ENCODE assay signal across 21 cellular contexts in the genomic region with DNA sequence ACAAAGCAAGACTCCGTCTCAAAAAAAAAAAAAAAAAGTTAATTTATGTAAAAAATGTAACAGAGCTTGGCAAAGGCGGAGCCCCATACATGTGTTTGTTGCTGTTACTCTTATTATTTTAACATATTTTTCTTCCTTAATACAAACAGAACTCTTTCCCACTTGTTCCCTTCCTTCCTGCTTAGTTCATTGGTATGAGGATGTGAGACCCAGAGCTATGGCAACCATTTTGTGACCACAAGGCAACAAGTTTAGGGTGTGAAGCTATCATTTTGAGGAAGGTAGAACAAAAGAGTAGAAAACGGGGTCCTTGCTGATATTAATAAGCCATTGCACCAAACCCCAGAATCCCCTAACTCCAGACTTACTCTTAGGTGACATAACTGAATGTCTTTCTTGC.
"Had no signal": no experiment of that assay in that cellular context is flagged by ENCODE, and none has a peak within 500 bp of the region (broad histone marks: within the 10 kb centered on the region; RNA-seq: fewer than 3 reads in every experiment).

No MANE protein-coding gene starts in this region.

- DNase-seq: hippocampal formation; kidney glomerular epithelial cell; left cardiac atrium; left ventricle myocardium superior; midbrain; mucosa of descending colon; naive thymus-derived CD4-positive, alpha-beta T cell; right lobe of liver; stimulated activated CD4-positive, alpha-beta T cell treated with anti-CD3 and anti-CD28 coated beads, Interleukin-1b, Interleukin-23, amount 100 ng/mL, for 48 hours; stimulated activated CD4-positive, alpha-beta T cell treated with anti-CD3 and anti-CD28 coated beads, Interleukin-2, amount 100 ng/mL, for 48 hours; stimulated activated CD4-positive, alpha-beta T cell treated with anti-CD3 and anti-CD28 coated beads, Interleukin-4, amount 100 ng/mL, for 4 hours; stimulated activated CD8-positive, alpha-beta memory T cell treated with anti-CD3 and anti-CD28 coated beads, Interleukin-4, amount 100 ng/mL, for 48 hours; stimulated activated naive CD4-positive, alpha-beta T cell treated with Interleukin-2 at 50 U/mL for 16 hours; stimulated activated naive CD8-positive, alpha-beta T cell treated with anti-CD3 and anti-CD28 coated beads, Interleukin-15, amount 100 ng/mL, for 72 hours; substantia nigra; uterus had no signal

- H3K27ac Mint-ChIP-seq: memory B cell; naive thymus-derived CD4-positive, alpha-beta T cell; stimulated activated memory B cell treated with anti-CD40 and anti-IgM and Interleukin-4, amounts not matched to agents 10 μg/mL and 1 μg/mL and 100 μg/mL, for 72 hours; stimulated activated naive CD8-positive, alpha-beta T cell treated with anti-CD3 and anti-CD28 coated beads, Interleukin-15, amount 100 ng/mL, for 72 hours; type B pancreatic cell had no signal

- H3K4me3 Mint-ChIP-seq: memory B cell; naive thymus-derived CD4-positive, alpha-beta T cell; natural killer cell treated with Interleukin-12 subunit alpha and Interleukin-12 subunit beta and Interleukin-15 and Interleukin-18, amount 100 ng/mL, for 72 hours; stimulated activated memory B cell treated with anti-CD40 and anti-IgM and Interleukin-4, amounts not matched to agents 10 μg/mL and 1 μg/mL and 100 μg/mL, for 72 hours; stimulated activated naive CD8-positive, alpha-beta T cell treated with anti-CD3 and anti-CD28 coated beads, Interleukin-15, amount 100 ng/mL, for 72 hours; type B pancreatic cell had no signal

- H3K36me3 Mint-ChIP-seq: natural killer cell treated with Interleukin-12 subunit alpha and Interleukin-12 subunit beta and Interleukin-15 and Interleukin-18, amount 100 ng/mL, for 72 hours; type B pancreatic cell had no signal

- H3K9me3 Mint-ChIP-seq: naive thymus-derived CD4-positive, alpha-beta T cell; natural killer cell treated with Interleukin-12 subunit alpha and Interleukin-12 subunit beta and Interleukin-15 and Interleukin-18, amount 100 ng/mL, for 72 hours; stimulated activated naive CD8-positive, alpha-beta T cell treated with anti-CD3 and anti-CD28 coated beads, Interleukin-15, amount 100 ng/mL, for 72 hours; type B pancreatic cell had no signal

- H3K27me3 Mint-ChIP-seq: natural killer cell treated with Interleukin-12 subunit alpha and Interleukin-12 subunit beta and Interleukin-15 and Interleukin-18, amount 100 ng/mL, for 72 hours; stimulated activated naive CD8-positive, alpha-beta T cell treated with anti-CD3 and anti-CD28 coated beads, Interleukin-15, amount 100 ng/mL, for 72 hours had no signal

- H3K4me1 Mint-ChIP-seq: stimulated activated memory B cell treated with anti-CD40 and anti-IgM and Interleukin-4, amounts not matched to agents 10 μg/mL and 1 μg/mL and 100 μg/mL, for 72 hours had no signal

- ATAC-seq: left cardiac atrium; left lobe of liver; left ventricle myocardium superior; mucosa of descending colon; naive thymus-derived CD4-positive, alpha-beta T cell; natural killer cell treated with Interleukin-12 subunit alpha and Interleukin-12 subunit beta and Interleukin-15 and Interleukin-18, amount 100 ng/mL, for 72 hours; right lobe of liver; stimulated activated memory B cell treated with anti-CD40 and anti-IgM and Interleukin-4, amounts not matched to agents 10 μg/mL and 1 μg/mL and 100 μg/mL, for 72 hours; stimulated activated naive CD8-positive, alpha-beta T cell treated with anti-CD3 and anti-CD28 coated beads, Interleukin-15, amount 100 ng/mL, for 72 hours had no signal
